ENCODE assay signal across 8 cellular contexts in genomic region chr11:34512810-34513673, GRCh38. TPM values are rescaled to one million over a fixed set of nuclear protein-coding genes. Genes with fewer than 3 reads are reported as not detected.
DNase-seq lines count a peak whose midpoint lies in the region; ATAC-seq and TF ChIP-seq lines count a peak whose summit lies in the region.

No MANE protein-coding gene starts in this region.

- TF ChIP-seq CTCF in endothelial cell (IDR thresholded peaks at IDR 0.05; ENCODE audit: unreplicated experiment): peak; percentile 74

- no peak overlapping the region for H3K27ac Mint-ChIP-seq in endothelial cell (ENCODE audit: unreplicated experiment)

- no peaks in the 10 kb centered on the region for H3K9me3 Mint-ChIP-seq in endothelial cell (ENCODE audit: unreplicated experiment)

- intact Hi-C loops in Right ventricle myocardium inferior (cut with DNase I): loop anchor here (5.0 kb wide), 1 partner anchor 384 kb away; no protein-coding TSS in a partner anchor
- intact Hi-C loops in cardiac septum (cut with DNase I): no loop called here

- no peaks in the 10 kb centered on the region for H3K36me3 Mint-ChIP-seq in endothelial cell (ENCODE audit: low read depth, unreplicated experiment)

- no peak overlapping the region for H3K4me3 Mint-ChIP-seq in endothelial cell (ENCODE audit: unreplicated experiment)

- H3K4me1 Mint-ChIP-seq in endothelial cell (ENCODE audit: unreplicated experiment): no peaks in the 10 kb centered on the region

- no peaks in the 10 kb centered on the region for H3K27me3 Mint-ChIP-seq in endothelial cell (ENCODE audit: unreplicated experiment)

- ATAC-seq in Right ventricle myocardium inferior (peak; percentile 81), HG02759 (IDR thresholded peaks at IDR 0.05; ENCODE audit: unreplicated experiment) (peak; percentile 98)

- DNase-seq in Right ventricle myocardium inferior (ENCODE audit: missing footprints) (no peak), cardiac septum (ENCODE audit: low spot score) (no peak), NCI-H460 (ENCODE audit: extremely low read depth, low read depth) (peak; percentile 47), endothelial cell (ENCODE audit: low spot score) (peak; percentile 79), midbrain (lab: John Stamatoyannopoulos, UW) (peak; percentile 17), superior temporal gyrus (ENCODE audit: extremely low spot score) (peak; percentile 63)
- peak; percentile 28 for DNase-seq in activated CD4-positive, alpha-beta T cell treated with anti-CD3 and anti-CD28 coated beads, Interleukin-2, amount 50 U/mL, for 1 hour

RNA-seq across cellular contexts. Expression of gene ELF5, which starts 0.6 kb away (rescaled TPM):
- not detected for total RNA-seq in Right ventricle myocardium inferior
- not detected for total RNA-seq in cardiac septum
- not detected in 2 replicates for total RNA-seq in NCI-H460 (2014; rRNA removed; shearing (Covaris generic))
- polyA plus RNA-seq in NCI-H460 (2014; cell fraction: nucleus; rRNA removed): 0.06 TPM in 1 of 2 replicates, not detected in the other
- total RNA-seq in endothelial cell (ENCODE audit: unreplicated experiment): not detected

Comparison
In these comparisons a context has a peak if more than half of its experiments do, and no peak if none do; other contexts are left out.
1. DNase-seq: peak in NCI-H460 (single experiment), activated CD4-positive, alpha-beta T cell treated with anti-CD3 and anti-CD28 coated beads, Interleukin-2, amount 50 U/mL, for 1 hour (single experiment), endothelial cell (single experiment), midbrain (single experiment) and superior temporal gyrus (single experiment); none in Right ventricle myocardium inferior (single experiment) and cardiac septum (single experiment).